Comparison of ENCODE assay signal across 8 cellular contexts in genomic region chr5:29170609-29171008, GRCh38.
"Had no signal": no experiment of that assay in that cellular context is flagged by ENCODE, and none has a peak within 500 bp of the region (broad histone marks: within the 10 kb centered on the region; RNA-seq: fewer than 3 reads in every experiment).

No MANE protein-coding gene starts in this region.

- FAIRE-seq: H1 had no signal

- DNase-seq: GM23248, GOT3, H9, HCEC 1CT, HFFc6 had no signal

- H3K4me2 ChIP-seq: GM23338 had no signal

- H3K4me3 ChIP-seq: GM23248, GM23338 had no signal

- ATAC-seq: GM23338, HCT116 had no signal

- H3K27ac ChIP-seq: GM23248 had no signal
